In the genomic region with DNA sequence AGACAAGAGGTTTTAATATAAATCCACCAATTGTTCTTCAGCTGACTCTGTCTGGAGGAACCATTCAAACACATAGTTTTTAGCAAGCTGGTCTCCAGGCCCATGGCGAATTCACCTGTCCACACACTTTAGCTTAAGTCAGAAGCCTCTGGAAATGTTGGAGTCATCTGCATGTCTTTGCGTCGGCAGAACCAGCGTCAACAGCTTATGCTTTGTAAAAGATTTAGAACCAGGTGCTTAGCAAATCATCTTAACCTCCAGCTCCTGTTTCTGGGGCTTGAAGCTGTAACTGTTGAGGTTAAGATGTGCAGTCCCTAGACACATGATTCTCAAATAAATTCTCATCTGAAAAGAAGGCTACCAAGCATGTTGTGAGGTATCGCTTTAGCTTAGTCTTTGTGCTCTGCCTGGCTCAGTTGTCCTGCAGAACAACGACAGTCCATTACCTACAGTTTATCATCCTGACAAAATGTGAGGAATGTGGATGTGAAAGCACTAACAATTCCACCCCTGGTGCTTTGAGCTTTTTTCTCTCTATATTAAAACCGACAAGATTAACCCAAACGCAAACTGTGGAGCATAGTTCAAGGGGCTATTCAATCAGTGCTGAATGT, we compare ENCODE assay signal across 11 cellular contexts. TPM values are rescaled to one million over a fixed set of nuclear protein-coding genes. Genes with fewer than 3 reads are reported as not detected.
DNase-seq lines count a peak whose midpoint lies in the region; ATAC-seq and TF ChIP-seq lines count a peak whose summit lies in the region.
"Had no signal": no experiment of that assay in that cellular context is flagged by ENCODE, and none has a peak within 500 bp of the region (broad histone marks: within the 10 kb centered on the region; RNA-seq: fewer than 3 reads in every experiment).

No MANE protein-coding gene starts in this region.

- H3K36me3 Mint-ChIP-seq in WTC11, result no peaks in the 10 kb centered on the region
- H3K36me3 Mint-ChIP-seq: immature natural killer cell had no signal

- CTCF ChIA-PET in WTC11 (lab: Charles Lee), result interaction anchor here (0.8 to 1.4 kb wide), 6 partner anchors 15 to 1120 kb away, joined by 3 to 6 read pairs (median 3); no protein-coding TSS in a partner anchor

- POLR2A ChIA-PET in WTC11 (lab: Charles Lee), result interaction anchor here (0.7 kb wide), 1 partner anchor 81 kb away, joined by 3 read pairs; no protein-coding TSS in a partner anchor

- peak overlapping the region; percentile 82 for H3K27ac Mint-ChIP-seq in WTC11
- H3K27ac Mint-ChIP-seq: immature natural killer cell had no signal

- TF ChIP-seq CTCF in WTC11 (IDR thresholded peaks at IDR 0.05) (no peak), foreskin fibroblast (IDR thresholded peaks at IDR 0.05; ENCODE audit: low read depth, low read length) (no peak)

- no peak for ATAC-seq in WTC11
- no peak for ATAC-seq in HG03175 (IDR thresholded peaks at IDR 0.05; ENCODE audit: unreplicated experiment)
- ATAC-seq: activated T-cell treated with anti-CD3 and anti-CD28 coated beads, Interleukin-2, amount 50 U/mL, for 4 hours had no signal

- H3K4me3 ChIP-seq in BLaER1 treated with 17β-estradiol and CSF1 and Interleukin-3, amounts not matched to agents 10 nM and 100 nM, result peak overlapping the region in 3 of 10 experiments; percentile 88 to 98 (median 91); a peak in 7 of 20 replicates
- H3K4me3 ChIP-seq in foreskin fibroblast (ENCODE audit: low read depth in 1 of 2, low read length in 2 of 2), result peak overlapping the region; percentile 67 to 91
- H3K4me3 ChIP-seq in neuron (ENCODE audit: low read length), result peak overlapping the region; percentile 78

- peak overlapping the region in 10 of 11 experiments; percentile 95 to 100 (median 97); a peak in 19 of 22 replicates for H3K4me2 ChIP-seq in BLaER1 treated with 17β-estradiol and CSF1 and Interleukin-3, amounts not matched to agents 10 nM and 100 nM

- H3K27ac ChIP-seq in BLaER1 treated with 17β-estradiol and CSF1 and Interleukin-3, amounts not matched to agents 10 nM and 100 nM, result no peak overlapping the region

- peaks cover 0 to 63% (median 1%) of the 10 kb centered on the region in 11 experiments; a peak in 13 of 22 replicates for H3K36me3 ChIP-seq in BLaER1 treated with 17β-estradiol and CSF1 and Interleukin-3, amounts not matched to agents 10 nM and 100 nM
- H3K36me3 ChIP-seq in neuron (ENCODE audit: insufficient read depth, low read length), result peaks cover 17% of the 10 kb centered on the region

- H4K20me1 ChIP-seq in BLaER1 treated with 17β-estradiol and CSF1 and Interleukin-3, amounts not matched to agents 10 nM and 100 nM, result peaks cover 0 to 95% (median 46%) of the 10 kb centered on the region in 11 experiments; a peak in 16 of 22 replicates

- peak overlapping the region in 3 of 11 experiments; percentile 40 to 92 (median 91); a peak in 5 of 22 replicates for H3K9ac ChIP-seq in BLaER1 treated with 17β-estradiol and CSF1 and Interleukin-3, amounts not matched to agents 10 nM and 100 nM

- H3K9me3 ChIP-seq in BLaER1 treated with 17β-estradiol and CSF1 and Interleukin-3, amounts not matched to agents 10 nM and 100 nM (replicated peaks in 1 of 11), result no peaks in the 10 kb centered on the region
- H3K9me3 ChIP-seq in neuron (ENCODE audit: low read length), result no peaks in the 10 kb centered on the region

- H3K4me1 Mint-ChIP-seq in WTC11, result peaks cover 68% of the 10 kb centered on the region

- H3K9me3 Mint-ChIP-seq in WTC11, result no peaks in the 10 kb centered on the region
- H3K9me3 Mint-ChIP-seq: activated T-cell treated with anti-CD3 and anti-CD28 coated beads, Interleukin-2, amount 50 U/mL, for 4 hours; immature natural killer cell had no signal

- H3K4me3 Mint-ChIP-seq in WTC11, result peak overlapping the region; percentile 48
- H3K4me3 Mint-ChIP-seq: activated T-cell treated with anti-CD3 and anti-CD28 coated beads, Interleukin-2, amount 50 U/mL, for 4 hours; immature natural killer cell had no signal

- H3K4me1 ChIP-seq in BLaER1 treated with 17β-estradiol and CSF1 and Interleukin-3, amounts not matched to agents 10 nM and 100 nM, result peaks cover 17 to 59% (median 41%) of the 10 kb centered on the region in 10 experiments
- peaks cover 53% of the 10 kb centered on the region for H3K4me1 ChIP-seq in neuron (ENCODE audit: insufficient read depth, low read length)

- no peaks in the 10 kb centered on the region for H3K27me3 ChIP-seq in BLaER1 treated with 17β-estradiol and CSF1 and Interleukin-3, amounts not matched to agents 10 nM and 100 nM
- H3K27me3 ChIP-seq in neuron (ENCODE audit: insufficient read depth, low read length), result no peaks in the 10 kb centered on the region

- DNase-seq in WTC11 (ENCODE audit: low spot score), result no peak
- no peak for DNase-seq in foreskin fibroblast
- DNase-seq in activated CD4-positive, alpha-beta T cell treated with anti-CD3 and anti-CD28 coated beads for 4 hours, result no peak
- no peak for DNase-seq in midbrain (lab: John Stamatoyannopoulos, UW)
- no peak for DNase-seq in activated T-cell treated with anti-CD3 and anti-CD28 coated beads, Interleukin-2, amount 50 U/mL, for 48 hours
- DNase-seq: activated T-cell treated with anti-CD3 and anti-CD28 coated beads, Interleukin-2, amount 50 U/mL, for 4 hours; immature natural killer cell; NCI-H1092 treated with DMSO at 0.1 percent for 48 hours had no signal

- no peak overlapping the region for H2AFZ ChIP-seq in neuron (ENCODE audit: low read depth, low read length)

- peaks cover 8% of the 10 kb centered on the region for H3K27me3 Mint-ChIP-seq in WTC11 (ENCODE audit: low read depth)

TF ChIP-seq in WTC11, 78 proteins besides CTCF, POLR2A, EP300 and RAD21 (continues in another document):
- TF ChIP-seq EMX1 (CRISPR knock-in tag; IDR thresholded peaks at IDR 0.05), result no peak
- TF ChIP-seq, protein P1, sequence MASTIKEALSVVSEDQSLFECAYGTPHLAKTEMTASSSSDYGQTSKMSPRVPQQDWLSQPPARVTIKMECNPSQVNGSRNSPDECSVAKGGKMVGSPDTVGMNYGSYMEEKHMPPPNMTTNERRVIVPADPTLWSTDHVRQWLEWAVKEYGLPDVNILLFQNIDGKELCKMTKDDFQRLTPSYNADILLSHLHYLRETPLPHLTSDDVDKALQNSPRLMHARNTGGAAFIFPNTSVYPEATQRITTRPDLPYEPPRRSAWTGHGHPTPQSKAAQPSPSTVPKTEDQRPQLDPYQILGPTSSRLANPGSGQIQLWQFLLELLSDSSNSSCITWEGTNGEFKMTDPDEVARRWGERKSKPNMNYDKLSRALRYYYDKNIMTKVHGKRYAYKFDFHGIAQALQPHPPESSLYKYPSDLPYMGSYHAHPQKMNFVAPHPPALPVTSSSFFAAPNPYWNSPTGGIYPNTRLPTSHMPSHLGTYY (CRISPR knock-in tag; IDR thresholded peaks at IDR 0.05), result no peak
- TF ChIP-seq, protein P2, sequence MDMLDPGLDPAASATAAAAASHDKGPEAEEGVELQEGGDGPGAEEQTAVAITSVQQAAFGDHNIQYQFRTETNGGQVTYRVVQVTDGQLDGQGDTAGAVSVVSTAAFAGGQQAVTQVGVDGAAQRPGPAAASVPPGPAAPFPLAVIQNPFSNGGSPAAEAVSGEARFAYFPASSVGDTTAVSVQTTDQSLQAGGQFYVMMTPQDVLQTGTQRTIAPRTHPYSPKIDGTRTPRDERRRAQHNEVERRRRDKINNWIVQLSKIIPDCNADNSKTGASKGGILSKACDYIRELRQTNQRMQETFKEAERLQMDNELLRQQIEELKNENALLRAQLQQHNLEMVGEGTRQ (CRISPR knock-in tag; IDR thresholded peaks at IDR 0.05), result no peak
- TF ChIP-seq, protein P3, sequence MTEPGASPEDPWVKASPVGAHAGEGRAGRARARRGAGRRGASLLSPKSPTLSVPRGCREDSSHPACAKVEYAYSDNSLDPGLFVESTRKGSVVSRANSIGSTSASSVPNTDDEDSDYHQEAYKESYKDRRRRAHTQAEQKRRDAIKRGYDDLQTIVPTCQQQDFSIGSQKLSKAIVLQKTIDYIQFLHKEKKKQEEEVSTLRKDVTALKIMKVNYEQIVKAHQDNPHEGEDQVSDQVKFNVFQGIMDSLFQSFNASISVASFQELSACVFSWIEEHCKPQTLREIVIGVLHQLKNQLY (CRISPR knock-in tag; IDR thresholded peaks at IDR 0.05), result no peak
- TF ChIP-seq, protein P4, sequence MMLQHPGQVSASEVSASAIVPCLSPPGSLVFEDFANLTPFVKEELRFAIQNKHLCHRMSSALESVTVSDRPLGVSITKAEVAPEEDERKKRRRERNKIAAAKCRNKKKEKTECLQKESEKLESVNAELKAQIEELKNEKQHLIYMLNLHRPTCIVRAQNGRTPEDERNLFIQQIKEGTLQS (CRISPR knock-in tag; conservative IDR thresholded peaks at IDR 0.05), result no peak
- TF ChIP-seq TEAD1 (CRISPR knock-in tag; IDR thresholded peaks at IDR 0.05), result no peak
- TF ChIP-seq, protein P5, sequence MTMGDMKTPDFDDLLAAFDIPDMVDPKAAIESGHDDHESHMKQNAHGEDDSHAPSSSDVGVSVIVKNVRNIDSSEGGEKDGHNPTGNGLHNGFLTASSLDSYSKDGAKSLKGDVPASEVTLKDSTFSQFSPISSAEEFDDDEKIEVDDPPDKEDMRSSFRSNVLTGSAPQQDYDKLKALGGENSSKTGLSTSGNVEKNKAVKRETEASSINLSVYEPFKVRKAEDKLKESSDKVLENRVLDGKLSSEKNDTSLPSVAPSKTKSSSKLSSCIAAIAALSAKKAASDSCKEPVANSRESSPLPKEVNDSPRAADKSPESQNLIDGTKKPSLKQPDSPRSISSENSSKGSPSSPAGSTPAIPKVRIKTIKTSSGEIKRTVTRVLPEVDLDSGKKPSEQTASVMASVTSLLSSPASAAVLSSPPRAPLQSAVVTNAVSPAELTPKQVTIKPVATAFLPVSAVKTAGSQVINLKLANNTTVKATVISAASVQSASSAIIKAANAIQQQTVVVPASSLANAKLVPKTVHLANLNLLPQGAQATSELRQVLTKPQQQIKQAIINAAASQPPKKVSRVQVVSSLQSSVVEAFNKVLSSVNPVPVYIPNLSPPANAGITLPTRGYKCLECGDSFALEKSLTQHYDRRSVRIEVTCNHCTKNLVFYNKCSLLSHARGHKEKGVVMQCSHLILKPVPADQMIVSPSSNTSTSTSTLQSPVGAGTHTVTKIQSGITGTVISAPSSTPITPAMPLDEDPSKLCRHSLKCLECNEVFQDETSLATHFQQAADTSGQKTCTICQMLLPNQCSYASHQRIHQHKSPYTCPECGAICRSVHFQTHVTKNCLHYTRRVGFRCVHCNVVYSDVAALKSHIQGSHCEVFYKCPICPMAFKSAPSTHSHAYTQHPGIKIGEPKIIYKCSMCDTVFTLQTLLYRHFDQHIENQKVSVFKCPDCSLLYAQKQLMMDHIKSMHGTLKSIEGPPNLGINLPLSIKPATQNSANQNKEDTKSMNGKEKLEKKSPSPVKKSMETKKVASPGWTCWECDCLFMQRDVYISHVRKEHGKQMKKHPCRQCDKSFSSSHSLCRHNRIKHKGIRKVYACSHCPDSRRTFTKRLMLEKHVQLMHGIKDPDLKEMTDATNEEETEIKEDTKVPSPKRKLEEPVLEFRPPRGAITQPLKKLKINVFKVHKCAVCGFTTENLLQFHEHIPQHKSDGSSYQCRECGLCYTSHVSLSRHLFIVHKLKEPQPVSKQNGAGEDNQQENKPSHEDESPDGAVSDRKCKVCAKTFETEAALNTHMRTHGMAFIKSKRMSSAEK (CRISPR knock-in tag; IDR thresholded peaks at IDR 0.05; ENCODE audit: borderline replicate concordance), result no peak
- no peak for TF ChIP-seq CBFB (CRISPR knock-in tag; IDR thresholded peaks at IDR 0.05; ENCODE audit: low read depth)

RNA-seq across cellular contexts. Expression of a gene that starts 4.4 kb away (rescaled TPM):
- 14.9 to 15.9 TPM (median 15.0 TPM) in 3 replicates for total RNA-seq in WTC11 (2021)

RNA-seq across cellular contexts. Expression of a gene that starts 36.9 kb away (rescaled TPM):
- total RNA-seq in WTC11 (2021), result 115 to 130 TPM (median 125 TPM) in 3 replicates
